ENCODE assay signal across 1 cellular context in genomic region chr4:41432889-41433288, GRCh38.
TF ChIP-seq lines count a peak whose summit lies in the region.

No MANE protein-coding gene starts in this region.

TF ChIP-seq in SK-N-SH, 30 proteins besides CTCF, POLR2A, EP300 and RAD21 (continued from another document):
- TF ChIP-seq REST (IDR thresholded peaks at IDR 0.05; ENCODE audit: low read depth, low read length) (no peak), SIN3A (IDR thresholded peaks at IDR 0.05; ENCODE audit: borderline replicate concordance, low read depth, low read length) (no peak), MAX (IDR thresholded peaks at IDR 0.05; ENCODE audit: low read depth) (no peak), TCF12 (IDR thresholded peaks at IDR 0.05) (no peak), MXI1 (IDR thresholded peaks at IDR 0.05; ENCODE audit: low read depth, low read length) (no peak), NFIC (IDR thresholded peaks at IDR 0.05; ENCODE audit: borderline replicate concordance) (no peak), USF1 (IDR thresholded peaks at IDR 0.05; ENCODE audit: borderline replicate concordance, low read depth) (no peak), ELF1 (IDR thresholded peaks at IDR 0.05) (no peak), TAF1 (IDR thresholded peaks at IDR 0.05; ENCODE audit: borderline replicate concordance, low read depth, low read length) (no peak), YY1 (IDR thresholded peaks at IDR 0.05; ENCODE audit: low read depth) (no peak)
